ENCODE assay signal across 23 cellular contexts in the genomic region with DNA sequence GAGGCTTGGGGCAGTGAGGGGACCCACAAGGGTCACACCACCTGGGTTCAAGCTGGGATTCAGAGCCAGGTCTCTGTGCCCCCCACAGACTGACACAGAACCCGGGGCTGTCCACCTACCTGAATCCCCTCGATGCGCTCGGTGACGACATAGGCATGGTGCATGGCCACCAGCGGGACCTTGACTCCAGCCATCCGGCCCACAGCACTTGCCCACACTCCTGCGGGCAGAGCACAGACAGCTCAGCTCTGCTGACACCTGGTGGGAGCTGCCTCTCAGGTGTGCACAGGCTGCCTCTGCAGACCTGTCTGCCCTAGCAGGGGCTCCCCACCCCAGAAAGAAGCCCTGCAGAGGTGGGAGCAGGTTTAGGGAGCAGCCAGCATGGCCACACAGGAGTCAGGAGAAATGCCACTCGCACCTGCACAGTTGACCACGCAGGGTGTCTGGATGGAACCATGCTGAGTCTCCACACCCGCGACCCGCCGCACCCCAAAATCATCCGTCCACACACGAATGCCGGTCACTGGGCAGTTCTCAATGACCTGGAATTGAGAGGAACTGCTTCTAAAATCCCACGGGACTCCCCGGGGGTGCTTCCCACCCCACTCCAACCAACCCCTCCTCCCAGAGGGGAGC. TPM values are rescaled to one million over a fixed set of nuclear protein-coding genes. Genes with fewer than 3 reads are reported as not detected.
A peak's percentile ranks its signal among the peaks of the same experiment; 100 is the strongest.
DNase-seq lines count a peak whose midpoint lies in the region; ATAC-seq and TF ChIP-seq lines count a peak whose summit lies in the region.
"Had no signal": no experiment of that assay in that cellular context is flagged by ENCODE, and none has a peak within 500 bp of the region (broad histone marks: within the 10 kb centered on the region; RNA-seq: fewer than 3 reads in every experiment).

No MANE protein-coding gene starts in this region.

- no peaks in the 10 kb centered on the region for H3K79me2 ChIP-seq in SK-N-SH (ENCODE audit: insufficient read depth)

- no peak overlapping the region for H3K9ac ChIP-seq in SK-N-SH

- CTCF ChIA-PET in SK-N-SH (lab: Yijun Ruan, JAX) = interaction anchor here (1.1 to 8.7 kb wide), 4 partner anchors 8 to 196 kb away, joined by 4 to 83 read pairs (median 29); a partner anchor contains a TSS

- no peak overlapping the region for H3K4me2 ChIP-seq in SK-N-SH

- H3K36me3 ChIP-seq in SK-N-SH (replicated peaks in 1 of 2; ENCODE audit: control insufficient read depth in 1 of 2, insufficient read depth in 2 of 2, low read length in 1 of 2) = no peaks in the 10 kb centered on the region
- H3K36me3 ChIP-seq: ascending aorta had no signal

- POLR2A ChIA-PET in SK-N-SH (lab: Yijun Ruan, JAX) = no interaction called here

- TF ChIP-seq EP300 in SK-N-SH (IDR thresholded peaks at IDR 0.05; ENCODE audit: borderline replicate concordance in 1 of 2, low read depth in 1 of 2, low read length in 1 of 2) = no peak

- H3K4me1 ChIP-seq in SK-N-SH (ENCODE audit: control insufficient read depth in 1 of 2, insufficient read depth in 2 of 2, low read depth in 1 of 2, low read length in 1 of 2) = peaks cover 0 to 5% of the 10 kb centered on the region in 2 experiments; a peak in 1 of 4 replicates
- H3K4me1 ChIP-seq: ascending aorta had no signal

- no peak overlapping the region for H2AFZ ChIP-seq in SK-N-SH (ENCODE audit: low read depth)

- H3K4me3 ChIP-seq in SK-N-SH (ENCODE audit: low read depth in 2 of 2, low read length in 1 of 2) (no peak overlapping the region), LNCaP clone FGC (ENCODE audit: low read depth, low read length) (no peak overlapping the region)
- H3K4me3 ChIP-seq: ascending aorta had no signal

- no peaks in the 10 kb centered on the region for H3F3A ChIP-seq in SK-N-SH (replicated peaks; ENCODE audit: insufficient read depth)

- DNase-seq in SK-N-SH (peak; percentile 15), LNCaP clone FGC (ENCODE audit: low read depth) (no peak), iPS-NIHi11 (ENCODE audit: low spot score) (peak; percentile 38), posterior vena cava (ENCODE audit: low spot score) (peak; percentile 43), NOMO-1 treated with dmso at 0.1 percent for 144 hours (lab: John Stamatoyannopoulos, UW; ENCODE audit: unreplicated experiment) (no peak), SW480 (ENCODE audit: low spot score) (no peak), NCI-H187 (lab: John Stamatoyannopoulos, UW) (no peak)
- DNase-seq: activated CD4-positive, alpha-beta T cell treated with anti-CD3 and anti-CD28 coated beads, Interleukin-2, amount 10 ng/mL, durations not matched to agents 7 days and 5 days; activated T-cell treated with anti-CD3 and anti-CD28 coated beads, Interleukin-2, amount 50 U/mL, for 1 hour; COR-L47; hypothalamus; kidney glomerular epithelial cell; NCI-H1105; NCI-H2081 treated with DMSO at 0.1 percent for 48 hours; NCI-H524 treated with DMSO at 0.1 percent for 48 hours; stimulated activated CD4-positive, alpha-beta T cell treated with anti-CD3 and anti-CD28 coated beads, Interleukin-1b, Interleukin-23, amount 100 ng/mL, for 48 hours; stimulated activated naive B cell treated with anti-CD40 and anti-IgM and Interleukin-4, amounts not matched to agents 10 μg/mL and 1 μg/mL and 100 μg/mL, for 72 hours; trophoblast cell had no signal

- H3K27me3 ChIP-seq in SK-N-SH (ENCODE audit: insufficient read depth) = no peaks in the 10 kb centered on the region
- H3K27me3 ChIP-seq: ascending aorta had no signal

- H3K27ac ChIP-seq in SK-N-SH (ENCODE audit: low read depth in 2 of 2, low read length in 1 of 2) = no peak overlapping the region
- H3K27ac ChIP-seq: ascending aorta had no signal

- H4K20me1 ChIP-seq in SK-N-SH (ENCODE audit: insufficient read depth) = no peaks in the 10 kb centered on the region

- TF ChIP-seq CTCF in SK-N-SH (IDR thresholded peaks at IDR 0.05) (no peak), LNCaP clone FGC (IDR thresholded peaks at IDR 0.05; ENCODE audit: control insufficient read depth, extremely low read depth, insufficient read depth) (peak; percentile 39; the same call in 1 of the 2 replicates)

- 81% methylated on average over 12 of the region's 19 CpGs for WGBS in SK-N-SH (ENCODE audit: low lambda C conversion rate)

- intact Hi-C loops in posterior vena cava (cut with DNase I) = loop anchor here (10.0 kb wide), 2 partner anchors 125 to 195 kb away; a partner anchor contains a TSS

- H3K9me3 ChIP-seq in SK-N-SH = no peaks in the 10 kb centered on the region
- H3K9me3 ChIP-seq: ascending aorta had no signal

- no peak for TF ChIP-seq RAD21 in SK-N-SH (IDR thresholded peaks at IDR 0.05; ENCODE audit: low read length)

- no peaks in the 10 kb centered on the region for H3K9me2 ChIP-seq in SK-N-SH

- ATAC-seq in SK-N-SH treated with all-trans-retinoic acid at 6 μM for 48 hours = no peak
- ATAC-seq: esophagus mucosa; naive thymus-derived CD8-positive, alpha-beta T cell; Right ventricle myocardium inferior; stimulated activated naive B cell treated with anti-CD40 and anti-IgM and Interleukin-4, amounts not matched to agents 10 μg/mL and 1 μg/mL and 100 μg/mL, for 72 hours had no signal

TF ChIP-seq in SK-N-SH, 30 proteins besides CTCF, POLR2A, EP300 and RAD21:
- TF ChIP-seq NRF1 (IDR thresholded peaks at IDR 0.05; ENCODE audit: low read depth, low read length) = no peak
- TF ChIP-seq RFX5 (IDR thresholded peaks at IDR 0.05; ENCODE audit: low read length) = no peak

TF ChIP-seq in SK-N-SH treated with all-trans-retinoic acid at 6 μM for 48 hours, 23 proteins besides CTCF, POLR2A, EP300 and RAD21 (continues in another document):
- TF ChIP-seq ZC3H10 (CRISPR knock-in tag; IDR thresholded peaks at IDR 0.05) (no peak), TOX (CRISPR knock-in tag; IDR thresholded peaks at IDR 0.05; ENCODE audit: borderline replicate concordance) (no peak), ZFP30 (CRISPR knock-in tag; IDR thresholded peaks at IDR 0.05) (no peak), TCF4 (CRISPR knock-in tag; IDR thresholded peaks at IDR 0.05; ENCODE audit: borderline replicate concordance) (no peak), SNAI2 (CRISPR knock-in tag; IDR thresholded peaks at IDR 0.05) (no peak), ZNF8 (CRISPR knock-in tag; IDR thresholded peaks at IDR 0.05) (no peak), GLIS3 (CRISPR knock-in tag; IDR thresholded peaks at IDR 0.05) (no peak)
- TF ChIP-seq, protein P1, sequence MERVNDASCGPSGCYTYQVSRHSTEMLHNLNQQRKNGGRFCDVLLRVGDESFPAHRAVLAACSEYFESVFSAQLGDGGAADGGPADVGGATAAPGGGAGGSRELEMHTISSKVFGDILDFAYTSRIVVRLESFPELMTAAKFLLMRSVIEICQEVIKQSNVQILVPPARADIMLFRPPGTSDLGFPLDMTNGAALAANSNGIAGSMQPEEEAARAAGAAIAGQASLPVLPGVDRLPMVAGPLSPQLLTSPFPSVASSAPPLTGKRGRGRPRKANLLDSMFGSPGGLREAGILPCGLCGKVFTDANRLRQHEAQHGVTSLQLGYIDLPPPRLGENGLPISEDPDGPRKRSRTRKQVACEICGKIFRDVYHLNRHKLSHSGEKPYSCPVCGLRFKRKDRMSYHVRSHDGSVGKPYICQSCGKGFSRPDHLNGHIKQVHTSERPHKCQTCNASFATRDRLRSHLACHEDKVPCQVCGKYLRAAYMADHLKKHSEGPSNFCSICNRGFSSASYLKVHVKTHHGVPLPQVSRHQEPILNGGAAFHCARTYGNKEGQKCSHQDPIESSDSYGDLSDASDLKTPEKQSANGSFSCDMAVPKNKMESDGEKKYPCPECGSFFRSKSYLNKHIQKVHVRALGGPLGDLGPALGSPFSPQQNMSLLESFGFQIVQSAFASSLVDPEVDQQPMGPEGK (CRISPR knock-in tag; IDR thresholded peaks at IDR 0.05; ENCODE audit: borderline replicate concordance) = no peak
- TF ChIP-seq, protein P2, sequence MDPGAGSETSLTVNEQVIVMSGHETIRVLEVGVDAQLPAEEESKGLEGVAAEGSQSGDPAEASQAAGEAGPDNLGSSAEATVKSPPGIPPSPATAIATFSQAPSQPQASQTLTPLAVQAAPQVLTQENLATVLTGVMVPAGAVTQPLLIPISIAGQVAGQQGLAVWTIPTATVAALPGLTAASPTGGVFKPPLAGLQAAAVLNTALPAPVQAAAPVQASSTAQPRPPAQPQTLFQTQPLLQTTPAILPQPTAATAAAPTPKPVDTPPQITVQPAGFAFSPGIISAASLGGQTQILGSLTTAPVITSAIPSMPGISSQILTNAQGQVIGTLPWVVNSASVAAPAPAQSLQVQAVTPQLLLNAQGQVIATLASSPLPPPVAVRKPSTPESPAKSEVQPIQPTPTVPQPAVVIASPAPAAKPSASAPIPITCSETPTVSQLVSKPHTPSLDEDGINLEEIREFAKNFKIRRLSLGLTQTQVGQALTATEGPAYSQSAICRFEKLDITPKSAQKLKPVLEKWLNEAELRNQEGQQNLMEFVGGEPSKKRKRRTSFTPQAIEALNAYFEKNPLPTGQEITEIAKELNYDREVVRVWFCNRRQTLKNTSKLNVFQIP (CRISPR knock-in tag; IDR thresholded peaks at IDR 0.05; ENCODE audit: borderline replicate concordance, low read depth) = no peak
- TF ChIP-seq, protein P3, sequence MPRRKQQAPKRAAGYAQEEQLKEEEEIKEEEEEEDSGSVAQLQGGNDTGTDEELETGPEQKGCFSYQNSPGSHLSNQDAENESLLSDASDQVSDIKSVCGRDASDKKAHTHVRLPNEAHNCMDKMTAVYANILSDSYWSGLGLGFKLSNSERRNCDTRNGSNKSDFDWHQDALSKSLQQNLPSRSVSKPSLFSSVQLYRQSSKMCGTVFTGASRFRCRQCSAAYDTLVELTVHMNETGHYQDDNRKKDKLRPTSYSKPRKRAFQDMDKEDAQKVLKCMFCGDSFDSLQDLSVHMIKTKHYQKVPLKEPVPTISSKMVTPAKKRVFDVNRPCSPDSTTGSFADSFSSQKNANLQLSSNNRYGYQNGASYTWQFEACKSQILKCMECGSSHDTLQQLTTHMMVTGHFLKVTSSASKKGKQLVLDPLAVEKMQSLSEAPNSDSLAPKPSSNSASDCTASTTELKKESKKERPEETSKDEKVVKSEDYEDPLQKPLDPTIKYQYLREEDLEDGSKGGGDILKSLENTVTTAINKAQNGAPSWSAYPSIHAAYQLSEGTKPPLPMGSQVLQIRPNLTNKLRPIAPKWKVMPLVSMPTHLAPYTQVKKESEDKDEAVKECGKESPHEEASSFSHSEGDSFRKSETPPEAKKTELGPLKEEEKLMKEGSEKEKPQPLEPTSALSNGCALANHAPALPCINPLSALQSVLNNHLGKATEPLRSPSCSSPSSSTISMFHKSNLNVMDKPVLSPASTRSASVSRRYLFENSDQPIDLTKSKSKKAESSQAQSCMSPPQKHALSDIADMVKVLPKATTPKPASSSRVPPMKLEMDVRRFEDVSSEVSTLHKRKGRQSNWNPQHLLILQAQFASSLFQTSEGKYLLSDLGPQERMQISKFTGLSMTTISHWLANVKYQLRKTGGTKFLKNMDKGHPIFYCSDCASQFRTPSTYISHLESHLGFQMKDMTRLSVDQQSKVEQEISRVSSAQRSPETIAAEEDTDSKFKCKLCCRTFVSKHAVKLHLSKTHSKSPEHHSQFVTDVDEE (CRISPR knock-in tag; IDR thresholded peaks at IDR 0.05) = no peak

RNA-seq across cellular contexts. Expression of a gene that starts 8.4 kb away (rescaled TPM):
- 2.9 and 5.9 TPM in 2 replicates for polyA plus RNA-seq in SK-N-SH (2012; rRNA removed)
- polyA plus RNA-seq in SK-N-SH (2012; cell fraction: cytosol; rRNA removed) = 1.6 and 3.0 TPM in 2 replicates
- polyA plus RNA-seq in SK-N-SH (2012; cell fraction: nucleus; rRNA removed) = 9.9 and 14.3 TPM in 2 replicates
- total RNA-seq in posterior vena cava = 1 to 10 TPM in 1 of 2 donors, under 1 TPM in 1; 0.62 to 1.8 TPM

Comparison
In these comparisons a context has a peak if more than half of its experiments do, and no peak if none do; other contexts are left out.
1. DNase-seq: peak in SK-N-SH (single experiment), iPS-NIHi11 (single experiment) and posterior vena cava (single experiment); none in LNCaP clone FGC (single experiment), NOMO-1 treated with dmso at 0.1 percent for 144 hours (single experiment), SW480 (single experiment) and NCI-H187 (0 of 2).